ENCODE assay signal across 8 cellular contexts in genomic region chr13:100088282-100088647, GRCh38. TPM values are rescaled to one million over a fixed set of nuclear protein-coding genes. Genes with fewer than 3 reads are reported as not detected.
DNase-seq lines count a peak whose midpoint lies in the region; TF ChIP-seq lines count a peak whose summit lies in the region.

No MANE protein-coding gene starts in this region.

- peaks cover 0 to 23% of the 10 kb centered on the region in 2 donors for H3K4me1 ChIP-seq in adrenal gland (replicated peaks in 1 of 2)

- H3K27ac ChIP-seq in adrenal gland (peak overlapping the region in 3 of 5 donors; percentile 83 to 87 (median 86)), substantia nigra (ENCODE audit: low read depth, low read length, poor library complexity, severe bottlenecking) (peak overlapping the region; percentile 60)

- peaks cover 17% of the 10 kb centered on the region for H3K4me1 Mint-ChIP-seq in T-helper 2 cell treated with Interferon-gamma antibody and Interleukin-4, amounts not matched to agents 5 μg/mL and 100 μg/mL, for 36 hours (ENCODE audit: low read depth)

- TF ChIP-seq CTCF in adrenal gland (IDR thresholded peaks at IDR 0.05), result no peak
- TF ChIP-seq CTCF in kidney epithelial cell (IDR thresholded peaks at IDR 0.05; ENCODE audit: insufficient read depth, low read length, poor library complexity, severe bottlenecking), result no peak

- H3K9me3 Mint-ChIP-seq in T-helper 2 cell treated with Interferon-gamma antibody and Interleukin-4, amounts not matched to agents 5 μg/mL and 100 μg/mL, for 36 hours, result no peaks in the 10 kb centered on the region

- H3K36me3 Mint-ChIP-seq in T-helper 2 cell treated with Interferon-gamma antibody and Interleukin-4, amounts not matched to agents 5 μg/mL and 100 μg/mL, for 36 hours (ENCODE audit: low read depth), result no peaks in the 10 kb centered on the region

- no peaks in the 10 kb centered on the region for H3K27me3 ChIP-seq in adrenal gland
- H3K27me3 ChIP-seq in kidney epithelial cell (ENCODE audit: control insufficient read depth, insufficient read depth, low read length), result no peaks in the 10 kb centered on the region

- no peak for TF ChIP-seq POLR2A in adrenal gland (IDR thresholded peaks at IDR 0.05)

- H3K27me3 Mint-ChIP-seq in T-helper 2 cell treated with Interferon-gamma antibody and Interleukin-4, amounts not matched to agents 5 μg/mL and 100 μg/mL, for 36 hours (ENCODE audit: low read depth), result peaks cover 4% of the 10 kb centered on the region

- no peak for DNase-seq in T-helper 2 cell treated with Interferon-gamma antibody and Interleukin-4, amounts not matched to agents 5 μg/mL and 100 μg/mL, for 36 hours (ENCODE audit: low spot score)
- no peak for DNase-seq in T-helper 2 cell
- DNase-seq in adrenal gland, result peak in 2 of 7 donors; percentile 9 to 25
- no peak for DNase-seq in kidney epithelial cell (ENCODE audit: low read depth)
- DNase-seq in substantia nigra (lab: John Stamatoyannopoulos, UW), result peak in 4 of 49 donors; percentile 2 to 25 (median 12)
- no peak for DNase-seq in HK-2 (ENCODE audit: unreplicated experiment)
- no peak for DNase-seq in inferior parietal cortex (ENCODE audit: extremely low spot score)
- DNase-seq in GM03348 (ENCODE audit: low spot score), result no peak

- H3K9me3 ChIP-seq in adrenal gland (replicated peaks in 1 of 3), result no peaks in the 10 kb centered on the region

- H3K27ac Mint-ChIP-seq in T-helper 2 cell treated with Interferon-gamma antibody and Interleukin-4, amounts not matched to agents 5 μg/mL and 100 μg/mL, for 36 hours, result no peak overlapping the region

- intact Hi-C loops in adrenal gland (cut with DNase I), result no loop called here

- H3K36me3 ChIP-seq in adrenal gland (replicated peaks in 1 of 2) (no peaks in the 10 kb centered on the region), kidney epithelial cell (ENCODE audit: control insufficient read depth, insufficient read depth, low read length) (peaks cover 1% of the 10 kb centered on the region)

- H3K4me3 Mint-ChIP-seq in T-helper 2 cell treated with Interferon-gamma antibody and Interleukin-4, amounts not matched to agents 5 μg/mL and 100 μg/mL, for 36 hours, result peak overlapping the region; percentile 92

- WGBS in adrenal gland, 4 donors, result 38 to 60% (median 44%) methylated on average over 12 of the region's 12 CpGs

- H3K4me3 ChIP-seq in adrenal gland (peak overlapping the region; percentile 28 to 80 (median 71)), kidney epithelial cell (ENCODE audit: low read depth, low read length) (peak overlapping the region; percentile 86)

RNA-seq across cellular contexts. Expression of gene PCCA, which starts 0.6 kb away (rescaled TPM):
- total RNA-seq in adrenal gland (100 to 1,000 TPM in 4 of 8 donors, 10 to 100 TPM in 4; 59.9 to 176 (median 99.6) TPM), kidney epithelial cell (15.7 and 34.5 TPM in 2 replicates)
- 100 to 1,000 TPM in 1 of 3 donors, 10 to 100 TPM in 2; 27.6 to 158 (median 49.9) TPM for polyA plus RNA-seq in adrenal gland
